ENCODE assay signal across 23 cellular contexts in the genomic region with DNA sequence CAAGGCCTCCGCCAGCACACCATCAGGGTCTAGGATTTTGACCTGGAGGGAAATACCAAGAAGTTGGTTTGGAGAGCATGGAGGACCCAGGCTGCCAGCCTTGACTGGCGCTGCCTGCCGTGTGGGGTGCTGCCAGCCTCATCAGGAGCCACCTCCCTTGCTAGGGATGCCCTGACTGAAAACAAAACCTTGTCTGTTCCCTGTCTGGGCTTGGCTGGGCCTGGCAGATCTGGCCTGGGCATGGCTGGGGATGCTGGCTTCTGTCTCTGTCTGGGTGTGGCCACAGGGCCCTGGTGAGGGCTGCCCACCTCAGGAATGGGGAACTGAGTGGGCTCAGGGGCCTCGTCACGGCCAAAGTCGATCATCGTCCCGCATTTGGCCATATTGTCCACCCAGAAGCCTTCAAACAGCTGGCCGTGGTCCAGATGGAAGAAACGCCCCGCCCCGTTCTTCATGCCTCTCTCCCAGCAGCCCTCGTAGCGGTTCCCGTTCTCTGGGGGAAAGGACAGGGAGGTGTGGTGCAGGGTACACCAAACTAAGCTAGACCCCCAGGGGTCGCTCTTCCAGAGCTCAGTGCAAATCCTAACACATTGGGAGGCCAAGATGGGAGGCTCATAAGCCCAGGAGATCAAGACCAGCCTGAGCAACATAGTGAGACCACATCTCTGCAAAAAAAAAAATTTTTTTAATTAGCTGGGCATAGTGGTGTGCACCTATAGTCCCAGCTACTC. TPM values are rescaled to one million over a fixed set of nuclear protein-coding genes. Genes with fewer than 3 reads are reported as not detected.
DNase-seq lines count a peak whose midpoint lies in the region; ATAC-seq and TF ChIP-seq lines count a peak whose summit lies in the region.
"Had no signal": no experiment of that assay in that cellular context is flagged by ENCODE, and none has a peak within 500 bp of the region (broad histone marks: within the 10 kb centered on the region; RNA-seq: fewer than 3 reads in every experiment).

No MANE protein-coding gene starts in this region.

- no peak overlapping the region for H3K9ac ChIP-seq in Loucy (ENCODE audit: low read depth, low read length, poor library complexity, severe bottlenecking)

- no peak overlapping the region for H3K4me2 ChIP-seq in Loucy (ENCODE audit: low read depth, low read length, poor library complexity, severe bottlenecking)

- H3K27ac ChIP-seq in suprapubic skin (peak overlapping the region; percentile 39), thyroid gland (no peak overlapping the region)
- H3K27ac ChIP-seq: breast epithelium, foreskin keratinocyte, HL-60, prostate gland, sigmoid colon had no signal

- TF ChIP-seq CTCF in Loucy (conservative IDR thresholded peaks at IDR 0.05; ENCODE audit: low read length) = 0 out of 2 replicates have a peak, but pooled peaks have one; percentile 19
- TF ChIP-seq CTCF in suprapubic skin (IDR thresholded peaks at IDR 0.05) = no peak
- TF ChIP-seq CTCF in thyroid gland (IDR thresholded peaks at IDR 0.05) = no peak

- no peak overlapping the region for H3K4me3 ChIP-seq in Loucy (ENCODE audit: low read length, poor library complexity, severe bottlenecking)
- H3K4me3 ChIP-seq in suprapubic skin = no peak overlapping the region
- no peak overlapping the region for H3K4me3 ChIP-seq in thyroid gland (replicated peaks in 1 of 3)
- H3K4me3 ChIP-seq: breast epithelium, HAP-1, prostate gland, sigmoid colon had no signal

- H3K9me3 ChIP-seq in Loucy (ENCODE audit: insufficient read depth, low read depth, low read length) (no peaks in the 10 kb centered on the region), suprapubic skin (no peaks in the 10 kb centered on the region), thyroid gland (no peaks in the 10 kb centered on the region)
- H3K9me3 ChIP-seq: breast epithelium, HAP-1, prostate gland, sigmoid colon had no signal

- intact Hi-C loops in thyroid gland (cut with DNase I) = no loop called here

- H3K79me2 ChIP-seq in Loucy (ENCODE audit: insufficient read depth, low read length) = no peaks in the 10 kb centered on the region

- WGBS in suprapubic skin = 56% methylated on average over 13 of the region's 16 CpGs
- 85 to 91% methylated on average over 6 to 15 of the region's 16 CpGs for WGBS in thyroid gland, 2 donors

- DNase-seq in NCI-H82 (lab: John Stamatoyannopoulos, UW) (peak; percentile 33), NCI-H82 treated with DMSO at 0.1 percent for 48 hours (lab: John Stamatoyannopoulos, UW; ENCODE audit: unreplicated experiment) (no peak), suprapubic skin (ENCODE audit: low spot score in 2 of 2) (no peak), thyroid gland (no peak)
- no peak for DNase-seq in stimulated activated CD4-positive, alpha-beta T cell treated with anti-CD3 and anti-CD28 coated beads, Interleukin-2, amount 100 ng/mL, for 48 hours
- DNase-seq: activated CD4-positive, alpha-beta T cell treated with anti-CD3 and anti-CD28 coated beads, Interleukin-2, amount 50 U/mL, for 48 hours; activated CD8-positive, alpha-beta memory T cell treated with anti-CD3 and anti-CD28 coated beads, Interleukin-2, amount 50 U/mL, for 4 hours; effector CD8-positive, alpha-beta T cell; left cardiac atrium; NCI-H2029 treated with DMSO at 0.1 percent for 48 hours; NCI-H2227 treated with DMSO at 0.1 percent for 48 hours; RPMI8226; sigmoid colon; stimulated activated CD4-positive, alpha-beta T cell treated with anti-CD3 and anti-CD28 coated beads, Interleukin-15, amount 100 ng/mL, for 24 hours; stimulated activated naive CD4-positive, alpha-beta T cell had no signal

- H3F3A ChIP-seq in Loucy (ENCODE audit: low read depth) = 0 out of 2 replicates have a peak, but pooled peaks cover 5% of the 10 kb centered on the region

- TF ChIP-seq POLR2A in suprapubic skin (IDR thresholded peaks at IDR 0.05) (no peak), thyroid gland (IDR thresholded peaks at IDR 0.05) (no peak)

- H3K27me3 ChIP-seq in Loucy (ENCODE audit: insufficient read depth, low read length, poor library complexity, severe bottlenecking) = no peaks in the 10 kb centered on the region
- H3K27me3 ChIP-seq in suprapubic skin = no peaks in the 10 kb centered on the region
- H3K27me3 ChIP-seq in thyroid gland = no peaks in the 10 kb centered on the region
- H3K27me3 ChIP-seq: breast epithelium, foreskin keratinocyte, sigmoid colon had no signal

- ATAC-seq in esophagus mucosa (peak; percentile 78), HG02759 (IDR thresholded peaks at IDR 0.05; ENCODE audit: unreplicated experiment) (no peak)
- ATAC-seq: foreskin keratinocyte, left cardiac atrium had no signal

- H2AFZ ChIP-seq in Loucy (ENCODE audit: low read length) = no peak overlapping the region

- TF ChIP-seq EP300 in suprapubic skin (IDR thresholded peaks at IDR 0.05) = no peak

- H3K4me1 ChIP-seq in Loucy (ENCODE audit: insufficient read depth, low read length, poor library complexity, severe bottlenecking) (peaks cover 53% of the 10 kb centered on the region), suprapubic skin (peaks cover 48% of the 10 kb centered on the region), thyroid gland (peaks cover 0 to 3% of the 10 kb centered on the region in 2 donors)
- H3K4me1 ChIP-seq: breast epithelium, prostate gland, sigmoid colon had no signal

- no peaks in the 10 kb centered on the region for H4K20me1 ChIP-seq in Loucy (ENCODE audit: insufficient read depth, low read length, poor library complexity, severe bottlenecking)

- H3K36me3 ChIP-seq in Loucy (ENCODE audit: insufficient read depth, low read length) = no peaks in the 10 kb centered on the region
- no peaks in the 10 kb centered on the region for H3K36me3 ChIP-seq in suprapubic skin
- no peaks in the 10 kb centered on the region for H3K36me3 ChIP-seq in thyroid gland
- H3K36me3 ChIP-seq: breast epithelium, HAP-1, prostate gland, sigmoid colon had no signal

- no peaks in the 10 kb centered on the region for H3K9me2 ChIP-seq in Loucy (replicated peaks; ENCODE audit: low read depth, low read length)

RNA-seq across cellular contexts. Expression of a gene that starts 16.5 kb away (rescaled TPM):
- total RNA-seq in esophagus mucosa = 0.08 TPM
- 1 to 10 TPM; 1.5 to 4.5 (median 2.6) TPM for total RNA-seq in suprapubic skin
- 1 to 10 TPM in 3 of 4 donors, under 1 TPM in 1; 0.40 to 2.3 (median 1.1) TPM for total RNA-seq in thyroid gland
- total RNA-seq: sigmoid colon had no signal

RNA-seq across cellular contexts. Expression of a gene that starts 26.6 kb away (rescaled TPM):
- total RNA-seq in esophagus mucosa = 7.3 TPM
- 10 to 100 TPM; 56.5 to 81.4 (median 71.4) TPM for total RNA-seq in suprapubic skin
- total RNA-seq in thyroid gland = 10 to 100 TPM; 12.7 to 27.1 (median 17.0) TPM

RNA-seq across cellular contexts. Expression of a gene that starts 59.6 kb away (rescaled TPM):
- total RNA-seq in esophagus mucosa (4.1 TPM), suprapubic skin (10 to 100 TPM in 1 of 4 donors, 1 to 10 TPM in 3; 7.1 to 13.8 (median 8.8) TPM), thyroid gland (10 to 100 TPM; 12.5 to 15.4 (median 14.2) TPM)
